ENCODE assay signal across 10 cellular contexts in genomic region chr1:153261793-153262371, GRCh38. TPM values are rescaled to one million over a fixed set of nuclear protein-coding genes. Genes with fewer than 3 reads are reported as not detected.
DNase-seq lines count a peak whose midpoint lies in the region; ATAC-seq, FAIRE-seq and TF ChIP-seq lines count a peak whose summit lies in the region.
"Had no signal": no experiment of that assay in that cellular context is flagged by ENCODE, and none has a peak within 500 bp of the region (broad histone marks: within the 10 kb centered on the region; RNA-seq: fewer than 3 reads in every experiment).

No MANE protein-coding gene starts in this region.

- no peak for ATAC-seq in GM21786 (IDR thresholded peaks at IDR 0.05; ENCODE audit: unreplicated experiment)

- TF ChIP-seq POLR2A in GM12892 (IDR thresholded peaks at IDR 0.05; ENCODE audit: low read depth, low read length), result no peak

- H3K4me3 ChIP-seq in SJSA1 (peak overlapping the region; percentile 23), fibroblast of pulmonary artery (replicated peaks; ENCODE audit: low read depth, low read length) (peak overlapping the region; percentile 34), retinal pigment epithelial cell (ENCODE audit: low read length) (peak overlapping the region; percentile 37)

- H3K27ac ChIP-seq in SJSA1, result no peak overlapping the region

- DNase-seq in GM12892 (ENCODE audit: insufficient read length) (no peak), SJSA1 (ENCODE audit: low read depth in 1 of 2, low spot score in 2 of 2) (no peak), fibroblast of pulmonary artery (ENCODE audit: low read depth) (no peak), retinal pigment epithelial cell (ENCODE audit: low read depth) (no peak), GM10266 (ENCODE audit: extremely low spot score) (no peak), cerebellar nuclear complex (lab: John Stamatoyannopoulos, UW) (no peak), HTR-8/SVneo (ENCODE audit: insufficient read length, low spot score) (no peak)
- DNase-seq: PC-3 had no signal

- H3K36me3 ChIP-seq in SJSA1, result no peaks in the 10 kb centered on the region

- FAIRE-seq in GM12892 (lab: Jason Lieb, UNC), result peak; percentile 88
- FAIRE-seq in HTR-8/SVneo (lab: Jason Lieb, UNC), result no peak

- TF ChIP-seq CTCF in fibroblast of pulmonary artery (IDR thresholded peaks at IDR 0.05; ENCODE audit: low read length, missing control alignments) (no peak), retinal pigment epithelial cell (conservative IDR thresholded peaks at IDR 0.05; ENCODE audit: low read depth, low read length) (no peak), GM10266 (IDR thresholded peaks at IDR 0.05; ENCODE audit: control insufficient read depth, insufficient read depth, low read depth, missing control alignments) (no peak)

- peaks cover 60% of the 10 kb centered on the region for H3K27me3 ChIP-seq in SJSA1 (replicated peaks)

- no peaks in the 10 kb centered on the region for H3K9me3 ChIP-seq in SJSA1 (replicated peaks)

- peaks cover 10% of the 10 kb centered on the region for H3K4me1 ChIP-seq in SJSA1 (replicated peaks)

RNA-seq across cellular contexts. Expression of gene LORICRIN, which starts 2.4 kb away (rescaled TPM):
- polyA plus RNA-seq in GM12892 (2012; ENCODE audit: missing spikeins), result not detected
- not detected in 2 replicates for total RNA-seq in SJSA1 (2014; rRNA removed; shearing (Covaris generic))
- total RNA-seq: dermis microvascular lymphatic vessel endothelial cell, PC-3 had no signal

RNA-seq across cellular contexts. Expression of gene PRR9, which starts 44.5 kb away (rescaled TPM):
- polyA plus RNA-seq in GM12892 (2012; ENCODE audit: missing spikeins), result not detected
- total RNA-seq in SJSA1 (2014; rRNA removed; shearing (Covaris generic)), result not detected in 2 replicates
- total RNA-seq: PC-3 had no signal

RNA-seq across cellular contexts. Expression of gene PGLYRP3, which starts 50.9 kb away (rescaled TPM):
- 0.23 TPM for polyA plus RNA-seq in GM12892 (2012; ENCODE audit: missing spikeins)
- not detected in 2 replicates for total RNA-seq in SJSA1 (2014; rRNA removed; shearing (Covaris generic))
- total RNA-seq: dermis microvascular lymphatic vessel endothelial cell, PC-3 had no signal

RNA-seq across cellular contexts. Expression of gene LELP1, which starts 58.7 kb away (rescaled TPM):
- not detected for polyA plus RNA-seq in GM12892 (2012; ENCODE audit: missing spikeins)
- total RNA-seq in SJSA1 (2014; rRNA removed; shearing (Covaris generic)), result not detected in 2 replicates
- total RNA-seq: dermis microvascular lymphatic vessel endothelial cell, PC-3 had no signal
